In the genomic region with DNA sequence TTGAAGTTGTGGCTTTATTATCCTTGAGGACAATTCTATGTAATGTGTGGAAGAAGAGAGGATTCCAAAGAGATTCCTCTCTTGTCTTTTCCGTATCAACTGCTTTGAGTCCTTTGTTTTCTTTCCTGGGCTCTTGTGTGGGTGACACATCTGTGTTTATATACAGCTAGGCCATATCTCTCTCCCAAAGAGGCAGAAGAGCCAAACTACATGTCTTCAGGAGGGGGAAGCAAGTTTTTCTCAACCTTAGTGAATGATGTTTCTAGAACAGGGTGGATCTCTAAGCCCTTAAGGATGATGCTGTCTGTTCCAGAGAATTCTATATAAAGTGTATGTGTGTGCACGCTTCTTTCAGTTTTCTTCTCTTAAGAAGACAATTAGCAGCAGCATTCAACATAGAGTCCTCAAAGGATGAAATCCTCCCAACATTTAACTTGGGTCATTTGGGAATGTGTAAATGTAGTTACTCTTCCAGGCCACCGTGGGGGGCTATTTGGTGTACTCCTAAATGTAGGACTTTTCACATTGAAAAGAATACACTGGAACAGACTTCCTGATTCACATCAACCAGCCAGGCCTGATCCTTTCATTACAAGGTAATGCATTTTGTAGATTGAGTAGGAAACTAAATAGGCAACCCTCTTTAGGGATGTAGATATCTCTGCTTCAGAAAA, we compare ENCODE assay signal across 11 cellular contexts.
DNase-seq lines count a peak whose midpoint lies in the region; ATAC-seq and TF ChIP-seq lines count a peak whose summit lies in the region.
"Had no signal": no experiment of that assay in that cellular context is flagged by ENCODE, and none has a peak within 500 bp of the region (broad histone marks: within the 10 kb centered on the region; RNA-seq: fewer than 3 reads in every experiment).

No MANE protein-coding gene starts in this region.

- H3K79me2 ChIP-seq in GM23248 (ENCODE audit: insufficient read depth): no peaks in the 10 kb centered on the region

- no peak overlapping the region for H3K9ac ChIP-seq in GM23248

- no peak overlapping the region for H3K4me3 Mint-ChIP-seq in WTC11
- no peak overlapping the region for H3K4me3 Mint-ChIP-seq in nephron progenitor cell
- H3K4me3 Mint-ChIP-seq: natural killer cell; T-helper 2 cell treated with Interferon-gamma antibody and Interleukin-4, amounts not matched to agents 5 μg/mL and 100 μg/mL, for 36 hours had no signal

- H3F3A ChIP-seq in GM23248 (ENCODE audit: insufficient read depth): no peaks in the 10 kb centered on the region

- no peaks in the 10 kb centered on the region for H3K36me3 ChIP-seq in GM23248 (ENCODE audit: low read depth)

- WGBS in GM23248 (ENCODE audit: low coverage in 1 of 2, low lambda C conversion rate in 2 of 2, missing lambda C conversion rate in 2 of 2), 2 experiments: 49 to 63% methylated on average over 3 of the region's 3 CpGs

- no peaks in the 10 kb centered on the region for H3K27me3 ChIP-seq in GM23248 (replicated peaks; ENCODE audit: insufficient read depth)

- no peak overlapping the region for H3K27ac Mint-ChIP-seq in WTC11
- peak overlapping the region; percentile 94 for H3K27ac Mint-ChIP-seq in nephron progenitor cell
- H3K27ac Mint-ChIP-seq: natural killer cell; T-helper 2 cell treated with Interferon-gamma antibody and Interleukin-4, amounts not matched to agents 5 μg/mL and 100 μg/mL, for 36 hours had no signal

- in situ Hi-C loops in GM23248 (cut with MboI): no loop called here

- CTCF ChIA-PET in WTC11 (lab: Charles Lee): interaction anchor here (1.3 kb wide), 1 partner anchor 15 kb away, joined by 4 read pairs; no protein-coding TSS in a partner anchor

- no peak for TF ChIP-seq CTCF in WTC11 (IDR thresholded peaks at IDR 0.05)
- no peak for TF ChIP-seq CTCF in nephron progenitor cell (IDR thresholded peaks at IDR 0.05)

- H3K27me3 Mint-ChIP-seq in WTC11 (ENCODE audit: low read depth) (no peaks in the 10 kb centered on the region), nephron progenitor cell (ENCODE audit: low read depth, poor library complexity) (no peaks in the 10 kb centered on the region)

- H3K4me2 ChIP-seq in GM23248 (ENCODE audit: unreplicated experiment): no peak overlapping the region

- H3K27ac ChIP-seq in GM23248: no peak overlapping the region

- no peaks in the 10 kb centered on the region for H3K9me3 ChIP-seq in GM23248 (ENCODE audit: low read depth)

- H3K4me3 ChIP-seq in GM23248: no peak overlapping the region

- no peaks in the 10 kb centered on the region for H4K20me1 ChIP-seq in GM23248 (ENCODE audit: insufficient read depth)

- no peaks in the 10 kb centered on the region for H3K9me2 ChIP-seq in GM23248 (ENCODE audit: insufficient read depth)

- H3K4me1 Mint-ChIP-seq in WTC11: peaks cover 30% of the 10 kb centered on the region
- H3K4me1 Mint-ChIP-seq in nephron progenitor cell: peaks cover 44% of the 10 kb centered on the region
- H3K4me1 Mint-ChIP-seq: natural killer cell had no signal

- H3K9me3 Mint-ChIP-seq in WTC11 (peaks cover 4% of the 10 kb centered on the region; the same call in 1 of the 2 replicates), nephron progenitor cell (peaks cover 12% of the 10 kb centered on the region)
- H3K9me3 Mint-ChIP-seq: T-helper 2 cell treated with Interferon-gamma antibody and Interleukin-4, amounts not matched to agents 5 μg/mL and 100 μg/mL, for 36 hours had no signal

- peak; percentile 82 for ATAC-seq in WTC11
- no peak for ATAC-seq in HG02973 (IDR thresholded peaks at IDR 0.05; ENCODE audit: unreplicated experiment)
- ATAC-seq: natural killer cell had no signal

- 0 out of 2 replicates have a peak, but pooled peaks cover 11% of the 10 kb centered on the region for H3K4me1 ChIP-seq in GM23248 (ENCODE audit: insufficient read depth)

- POLR2A ChIA-PET in WTC11 (lab: Charles Lee): no interaction called here

- no peaks in the 10 kb centered on the region for H3K36me3 Mint-ChIP-seq in WTC11
- H3K36me3 Mint-ChIP-seq in nephron progenitor cell (ENCODE audit: low read depth): no peaks in the 10 kb centered on the region
- H3K36me3 Mint-ChIP-seq: natural killer cell had no signal

- H2AFZ ChIP-seq in GM23248: no peak overlapping the region

- DNase-seq in NCI-H146 (lab: John Stamatoyannopoulos, UW) (peak; percentile 42), NCI-H146 treated with DMSO at 0.1 percent for 48 hours (lab: John Stamatoyannopoulos, UW; ENCODE audit: unreplicated experiment) (no peak), GM23248 (peak; percentile 17), WTC11 (ENCODE audit: low spot score) (peak; percentile 36), nephron progenitor cell (no peak), NCI-H446 (lab: John Stamatoyannopoulos, UW) (no peak)
- no peak for DNase-seq in effector CD4-positive, alpha-beta T cell
- DNase-seq: natural killer cell; stimulated activated CD4-positive, alpha-beta T cell treated with anti-CD3 and anti-CD28 coated beads, Interleukin-2, amount 100 ng/mL, for 48 hours had no signal

TF ChIP-seq in WTC11, 78 proteins besides CTCF, POLR2A, EP300 and RAD21:
- TF ChIP-seq ZBTB21 (CRISPR knock-in tag; IDR thresholded peaks at IDR 0.05; ENCODE audit: borderline replicate concordance): no peak
- no peak for TF ChIP-seq SP1 (CRISPR knock-in tag; conservative IDR thresholded peaks at IDR 0.05)
- TF ChIP-seq, protein P1, sequence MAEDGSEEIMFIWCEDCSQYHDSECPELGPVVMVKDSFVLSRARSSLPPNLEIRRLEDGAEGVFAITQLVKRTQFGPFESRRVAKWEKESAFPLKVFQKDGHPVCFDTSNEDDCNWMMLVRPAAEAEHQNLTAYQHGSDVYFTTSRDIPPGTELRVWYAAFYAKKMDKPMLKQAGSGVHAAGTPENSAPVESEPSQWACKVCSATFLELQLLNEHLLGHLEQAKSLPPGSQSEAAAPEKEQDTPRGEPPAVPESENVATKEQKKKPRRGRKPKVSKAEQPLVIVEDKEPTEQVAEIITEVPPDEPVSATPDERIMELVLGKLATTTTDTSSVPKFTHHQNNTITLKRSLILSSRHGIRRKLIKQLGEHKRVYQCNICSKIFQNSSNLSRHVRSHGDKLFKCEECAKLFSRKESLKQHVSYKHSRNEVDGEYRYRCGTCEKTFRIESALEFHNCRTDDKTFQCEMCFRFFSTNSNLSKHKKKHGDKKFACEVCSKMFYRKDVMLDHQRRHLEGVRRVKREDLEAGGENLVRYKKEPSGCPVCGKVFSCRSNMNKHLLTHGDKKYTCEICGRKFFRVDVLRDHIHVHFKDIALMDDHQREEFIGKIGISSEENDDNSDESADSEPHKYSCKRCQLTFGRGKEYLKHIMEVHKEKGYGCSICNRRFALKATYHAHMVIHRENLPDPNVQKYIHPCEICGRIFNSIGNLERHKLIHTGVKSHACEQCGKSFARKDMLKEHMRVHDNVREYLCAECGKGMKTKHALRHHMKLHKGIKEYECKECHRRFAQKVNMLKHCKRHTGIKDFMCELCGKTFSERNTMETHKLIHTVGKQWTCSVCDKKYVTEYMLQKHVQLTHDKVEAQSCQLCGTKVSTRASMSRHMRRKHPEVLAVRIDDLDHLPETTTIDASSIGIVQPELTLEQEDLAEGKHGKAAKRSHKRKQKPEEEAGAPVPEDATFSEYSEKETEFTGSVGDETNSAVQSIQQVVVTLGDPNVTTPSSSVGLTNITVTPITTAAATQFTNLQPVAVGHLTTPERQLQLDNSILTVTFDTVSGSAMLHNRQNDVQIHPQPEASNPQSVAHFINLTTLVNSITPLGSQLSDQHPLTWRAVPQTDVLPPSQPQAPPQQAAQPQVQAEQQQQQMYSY (CRISPR knock-in tag; IDR thresholded peaks at IDR 0.05): no peak

Comparison
In these comparisons a context has a peak if more than half of its experiments do, and no peak if none do; other contexts are left out.
1. DNase-seq: peak in NCI-H146 (single experiment), GM23248 (single experiment) and WTC11 (single experiment); none in NCI-H146 treated with DMSO at 0.1 percent for 48 hours (single experiment), nephron progenitor cell (single experiment), NCI-H446 (0 of 2) and effector CD4-positive, alpha-beta T cell (single experiment).